ENCODE assay signal across 1 cellular context in the genomic region with DNA sequence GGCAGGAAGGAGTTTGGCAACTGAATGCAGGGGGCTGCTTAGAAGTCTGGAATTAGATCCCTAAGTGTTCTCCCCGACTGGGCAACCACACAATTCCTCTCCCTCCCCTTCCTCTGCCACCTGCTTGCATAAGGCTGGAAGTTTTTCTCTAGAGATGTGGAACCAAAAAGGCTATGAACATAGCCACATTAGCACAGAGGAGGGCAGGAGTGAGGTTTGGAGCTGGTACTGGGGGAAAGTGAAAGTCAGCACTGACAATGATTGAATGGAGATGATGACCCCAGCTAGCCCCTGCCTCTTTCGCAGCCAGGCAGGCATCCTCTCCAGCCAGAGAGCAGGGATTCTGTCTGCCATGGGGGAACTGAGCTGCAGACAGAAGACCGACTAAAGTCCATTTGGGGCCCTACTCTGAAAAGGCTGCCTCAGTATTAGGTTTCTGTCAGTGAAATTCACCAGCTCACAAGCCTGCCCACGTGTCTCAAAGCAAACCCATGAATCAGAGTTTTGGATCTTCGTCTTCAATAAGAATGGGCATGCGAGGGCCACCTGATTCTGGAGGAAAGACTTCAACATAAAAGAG.
TF ChIP-seq lines count a peak whose summit lies in the region.

No MANE protein-coding gene starts in this region.

TF ChIP-seq in HepG2, 621 proteins besides CTCF, POLR2A, EP300 and RAD21 (continued from another document and continues in another):
- TF ChIP-seq ZNF234 (CRISPR knock-in tag; conservative IDR thresholded peaks at IDR 0.05) = no peak
- TF ChIP-seq ZNF44 (CRISPR knock-in tag; IDR thresholded peaks at IDR 0.05) = peak; percentile 71; the same call in 1 of the 2 replicates
- no peak for TF ChIP-seq ZFP62 (CRISPR knock-in tag; IDR thresholded peaks at IDR 0.05)
- no peak for TF ChIP-seq MIXL1 (CRISPR knock-in tag; IDR thresholded peaks at IDR 0.05)
- TF ChIP-seq, protein P1, sequence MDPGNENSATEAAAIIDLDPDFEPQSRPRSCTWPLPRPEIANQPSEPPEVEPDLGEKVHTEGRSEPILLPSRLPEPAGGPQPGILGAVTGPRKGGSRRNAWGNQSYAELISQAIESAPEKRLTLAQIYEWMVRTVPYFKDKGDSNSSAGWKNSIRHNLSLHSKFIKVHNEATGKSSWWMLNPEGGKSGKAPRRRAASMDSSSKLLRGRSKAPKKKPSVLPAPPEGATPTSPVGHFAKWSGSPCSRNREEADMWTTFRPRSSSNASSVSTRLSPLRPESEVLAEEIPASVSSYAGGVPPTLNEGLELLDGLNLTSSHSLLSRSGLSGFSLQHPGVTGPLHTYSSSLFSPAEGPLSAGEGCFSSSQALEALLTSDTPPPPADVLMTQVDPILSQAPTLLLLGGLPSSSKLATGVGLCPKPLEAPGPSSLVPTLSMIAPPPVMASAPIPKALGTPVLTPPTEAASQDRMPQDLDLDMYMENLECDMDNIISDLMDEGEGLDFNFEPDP (CRISPR knock-in tag; conservative IDR thresholded peaks at IDR 0.05) = no peak
- 0 out of 2 replicates have a peak, but pooled peaks have one; percentile 25 for TF ChIP-seq ZNF564 (CRISPR knock-in tag; IDR thresholded peaks at IDR 0.05)
- TF ChIP-seq NONO (IDR thresholded peaks at IDR 0.05) = no peak
- TF ChIP-seq NONO (CRISPR knock-in tag; conservative IDR thresholded peaks at IDR 0.05) = no peak; the same call in 1 of the 2 replicates
- no peak for TF ChIP-seq JARID2 (CRISPR knock-in tag; IDR thresholded peaks at IDR 0.05; ENCODE audit: insufficient replicate concordance)
- no peak for TF ChIP-seq CREB1 (IDR thresholded peaks at IDR 0.05)
- TF ChIP-seq CREB1 (CRISPR knock-in tag; IDR thresholded peaks at IDR 0.05) = no peak
- TF ChIP-seq HOXA9 (CRISPR knock-in tag; IDR thresholded peaks at IDR 0.05; ENCODE audit: borderline replicate concordance) = no peak
- TF ChIP-seq, protein P2, sequence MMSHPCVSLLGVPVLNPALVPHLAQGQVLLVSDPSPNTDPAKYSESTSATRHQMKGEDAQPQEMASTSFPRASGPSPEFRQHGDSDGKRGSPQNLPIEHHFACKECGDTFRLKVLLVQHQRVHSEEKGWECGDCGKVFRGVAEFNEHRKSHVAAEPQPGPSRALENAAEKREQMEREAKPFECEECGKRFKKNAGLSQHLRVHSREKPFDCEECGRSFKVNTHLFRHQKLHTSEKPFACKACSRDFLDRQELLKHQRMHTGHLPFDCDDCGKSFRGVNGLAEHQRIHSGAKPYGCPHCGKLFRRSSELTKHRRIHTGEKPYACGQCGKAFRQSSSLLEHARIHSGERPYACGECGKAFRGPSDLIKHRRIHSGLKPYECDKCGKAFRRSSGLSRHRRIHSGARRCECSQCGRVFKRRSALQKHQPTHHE (CRISPR knock-in tag; IDR thresholded peaks at IDR 0.05; ENCODE audit: borderline replicate concordance) = peak; percentile 76; the same call in 1 of the 2 replicates
- 0 out of 2 replicates have a peak, but pooled peaks have one; percentile 4 for TF ChIP-seq SRF (IDR thresholded peaks at IDR 0.05; ENCODE audit: low read depth, low read length)
- TF ChIP-seq KLF15 (CRISPR knock-in tag; IDR thresholded peaks at IDR 0.05; ENCODE audit: borderline replicate concordance) = no peak
- peak; percentile 42; the same call in 1 of the 2 replicates for TF ChIP-seq ZNF232 (CRISPR knock-in tag; IDR thresholded peaks at IDR 0.05; ENCODE audit: borderline replicate concordance)
- no peak for TF ChIP-seq ZNF891 (CRISPR knock-in tag; IDR thresholded peaks at IDR 0.05)
- TF ChIP-seq MYC (CRISPR knock-in tag; IDR thresholded peaks at IDR 0.05; ENCODE audit: borderline replicate concordance) = peak; percentile 56; the same call in 1 of the 2 replicates
- TF ChIP-seq NFE2L1 (CRISPR knock-in tag; IDR thresholded peaks at IDR 0.05; ENCODE audit: borderline replicate concordance) = no peak
- TF ChIP-seq ZNF773 (CRISPR knock-in tag; IDR thresholded peaks at IDR 0.05; ENCODE audit: borderline replicate concordance) = no peak
- TF ChIP-seq, protein P3, sequence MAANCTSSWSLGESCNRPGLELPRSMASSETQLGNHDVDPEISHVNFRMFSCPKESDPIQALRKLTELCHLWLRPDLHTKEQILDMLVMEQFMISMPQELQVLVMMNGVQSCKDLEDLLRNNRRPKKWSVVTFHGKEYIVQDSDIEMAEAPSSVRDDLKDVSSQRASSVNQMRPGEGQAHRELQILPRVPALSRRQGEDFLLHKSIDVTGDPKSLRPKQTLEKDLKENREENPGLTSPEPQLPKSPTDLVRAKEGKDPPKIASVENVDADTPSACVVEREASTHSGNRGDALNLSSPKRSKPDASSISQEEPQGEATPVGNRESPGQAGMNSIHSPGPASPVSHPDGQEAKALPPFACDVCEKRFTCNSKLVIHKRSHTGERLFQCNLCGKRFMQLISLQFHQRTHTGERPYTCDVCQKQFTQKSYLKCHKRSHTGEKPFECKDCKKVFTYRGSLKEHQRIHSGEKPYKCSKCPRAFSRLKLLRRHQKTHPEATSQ (CRISPR knock-in tag; IDR thresholded peaks at IDR 0.05; ENCODE audit: borderline replicate concordance) = 0 out of 2 replicates have a peak, but pooled peaks have one; percentile 64
- no peak for TF ChIP-seq ZNF260 (CRISPR knock-in tag; IDR thresholded peaks at IDR 0.05; ENCODE audit: borderline replicate concordance, low read depth)
- no peak for TF ChIP-seq ZNF451 (CRISPR knock-in tag; IDR thresholded peaks at IDR 0.05)
- TF ChIP-seq HNRNPK (IDR thresholded peaks at IDR 0.05; ENCODE audit: low read depth, low read length, poor library complexity, severe bottlenecking) = no peak
- TF ChIP-seq RAD51 (IDR thresholded peaks at IDR 0.05; ENCODE audit: borderline replicate concordance) = no peak
- TF ChIP-seq PLRG1 (conservative IDR thresholded peaks at IDR 0.05) = no peak
- TF ChIP-seq, protein P4, sequence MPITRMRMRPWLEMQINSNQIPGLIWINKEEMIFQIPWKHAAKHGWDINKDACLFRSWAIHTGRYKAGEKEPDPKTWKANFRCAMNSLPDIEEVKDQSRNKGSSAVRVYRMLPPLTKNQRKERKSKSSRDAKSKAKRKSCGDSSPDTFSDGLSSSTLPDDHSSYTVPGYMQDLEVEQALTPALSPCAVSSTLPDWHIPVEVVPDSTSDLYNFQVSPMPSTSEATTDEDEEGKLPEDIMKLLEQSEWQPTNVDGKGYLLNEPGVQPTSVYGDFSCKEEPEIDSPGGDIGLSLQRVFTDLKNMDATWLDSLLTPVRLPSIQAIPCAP (CRISPR knock-in tag; IDR thresholded peaks at IDR 0.05; ENCODE audit: low read depth) = peak; percentile 88; the same call in 1 of the 2 replicates
- peak; percentile 90; the same call in 1 of the 3 replicates for TF ChIP-seq MXI1 (IDR thresholded peaks at IDR 0.05; ENCODE audit: borderline replicate concordance, low read depth, low read length)
- TF ChIP-seq ZSCAN12 (CRISPR knock-in tag; IDR thresholded peaks at IDR 0.05) = no peak
- TF ChIP-seq, protein P5, sequence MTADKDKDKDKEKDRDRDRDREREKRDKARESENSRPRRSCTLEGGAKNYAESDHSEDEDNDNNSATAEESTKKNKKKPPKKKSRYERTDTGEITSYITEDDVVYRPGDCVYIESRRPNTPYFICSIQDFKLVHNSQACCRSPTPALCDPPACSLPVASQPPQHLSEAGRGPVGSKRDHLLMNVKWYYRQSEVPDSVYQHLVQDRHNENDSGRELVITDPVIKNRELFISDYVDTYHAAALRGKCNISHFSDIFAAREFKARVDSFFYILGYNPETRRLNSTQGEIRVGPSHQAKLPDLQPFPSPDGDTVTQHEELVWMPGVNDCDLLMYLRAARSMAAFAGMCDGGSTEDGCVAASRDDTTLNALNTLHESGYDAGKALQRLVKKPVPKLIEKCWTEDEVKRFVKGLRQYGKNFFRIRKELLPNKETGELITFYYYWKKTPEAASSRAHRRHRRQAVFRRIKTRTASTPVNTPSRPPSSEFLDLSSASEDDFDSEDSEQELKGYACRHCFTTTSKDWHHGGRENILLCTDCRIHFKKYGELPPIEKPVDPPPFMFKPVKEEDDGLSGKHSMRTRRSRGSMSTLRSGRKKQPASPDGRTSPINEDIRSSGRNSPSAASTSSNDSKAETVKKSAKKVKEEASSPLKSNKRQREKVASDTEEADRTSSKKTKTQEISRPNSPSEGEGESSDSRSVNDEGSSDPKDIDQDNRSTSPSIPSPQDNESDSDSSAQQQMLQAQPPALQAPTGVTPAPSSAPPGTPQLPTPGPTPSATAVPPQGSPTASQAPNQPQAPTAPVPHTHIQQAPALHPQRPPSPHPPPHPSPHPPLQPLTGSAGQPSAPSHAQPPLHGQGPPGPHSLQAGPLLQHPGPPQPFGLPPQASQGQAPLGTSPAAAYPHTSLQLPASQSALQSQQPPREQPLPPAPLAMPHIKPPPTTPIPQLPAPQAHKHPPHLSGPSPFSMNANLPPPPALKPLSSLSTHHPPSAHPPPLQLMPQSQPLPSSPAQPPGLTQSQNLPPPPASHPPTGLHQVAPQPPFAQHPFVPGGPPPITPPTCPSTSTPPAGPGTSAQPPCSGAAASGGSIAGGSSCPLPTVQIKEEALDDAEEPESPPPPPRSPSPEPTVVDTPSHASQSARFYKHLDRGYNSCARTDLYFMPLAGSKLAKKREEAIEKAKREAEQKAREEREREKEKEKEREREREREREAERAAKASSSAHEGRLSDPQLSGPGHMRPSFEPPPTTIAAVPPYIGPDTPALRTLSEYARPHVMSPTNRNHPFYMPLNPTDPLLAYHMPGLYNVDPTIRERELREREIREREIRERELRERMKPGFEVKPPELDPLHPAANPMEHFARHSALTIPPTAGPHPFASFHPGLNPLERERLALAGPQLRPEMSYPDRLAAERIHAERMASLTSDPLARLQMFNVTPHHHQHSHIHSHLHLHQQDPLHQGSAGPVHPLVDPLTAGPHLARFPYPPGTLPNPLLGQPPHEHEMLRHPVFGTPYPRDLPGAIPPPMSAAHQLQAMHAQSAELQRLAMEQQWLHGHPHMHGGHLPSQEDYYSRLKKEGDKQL (CRISPR knock-in tag; IDR thresholded peaks at IDR 0.05; ENCODE audit: low read depth) = no peak
- TF ChIP-seq TARDBP (CRISPR knock-in tag; IDR thresholded peaks at IDR 0.05) = peak; percentile 30; the same call in 1 of the 2 replicates
- no peak for TF ChIP-seq NFATC3 (CRISPR knock-in tag; IDR thresholded peaks at IDR 0.05)
- TF ChIP-seq TRIM24 (CRISPR knock-in tag; IDR thresholded peaks at IDR 0.05) = no peak
- TF ChIP-seq, protein P6, sequence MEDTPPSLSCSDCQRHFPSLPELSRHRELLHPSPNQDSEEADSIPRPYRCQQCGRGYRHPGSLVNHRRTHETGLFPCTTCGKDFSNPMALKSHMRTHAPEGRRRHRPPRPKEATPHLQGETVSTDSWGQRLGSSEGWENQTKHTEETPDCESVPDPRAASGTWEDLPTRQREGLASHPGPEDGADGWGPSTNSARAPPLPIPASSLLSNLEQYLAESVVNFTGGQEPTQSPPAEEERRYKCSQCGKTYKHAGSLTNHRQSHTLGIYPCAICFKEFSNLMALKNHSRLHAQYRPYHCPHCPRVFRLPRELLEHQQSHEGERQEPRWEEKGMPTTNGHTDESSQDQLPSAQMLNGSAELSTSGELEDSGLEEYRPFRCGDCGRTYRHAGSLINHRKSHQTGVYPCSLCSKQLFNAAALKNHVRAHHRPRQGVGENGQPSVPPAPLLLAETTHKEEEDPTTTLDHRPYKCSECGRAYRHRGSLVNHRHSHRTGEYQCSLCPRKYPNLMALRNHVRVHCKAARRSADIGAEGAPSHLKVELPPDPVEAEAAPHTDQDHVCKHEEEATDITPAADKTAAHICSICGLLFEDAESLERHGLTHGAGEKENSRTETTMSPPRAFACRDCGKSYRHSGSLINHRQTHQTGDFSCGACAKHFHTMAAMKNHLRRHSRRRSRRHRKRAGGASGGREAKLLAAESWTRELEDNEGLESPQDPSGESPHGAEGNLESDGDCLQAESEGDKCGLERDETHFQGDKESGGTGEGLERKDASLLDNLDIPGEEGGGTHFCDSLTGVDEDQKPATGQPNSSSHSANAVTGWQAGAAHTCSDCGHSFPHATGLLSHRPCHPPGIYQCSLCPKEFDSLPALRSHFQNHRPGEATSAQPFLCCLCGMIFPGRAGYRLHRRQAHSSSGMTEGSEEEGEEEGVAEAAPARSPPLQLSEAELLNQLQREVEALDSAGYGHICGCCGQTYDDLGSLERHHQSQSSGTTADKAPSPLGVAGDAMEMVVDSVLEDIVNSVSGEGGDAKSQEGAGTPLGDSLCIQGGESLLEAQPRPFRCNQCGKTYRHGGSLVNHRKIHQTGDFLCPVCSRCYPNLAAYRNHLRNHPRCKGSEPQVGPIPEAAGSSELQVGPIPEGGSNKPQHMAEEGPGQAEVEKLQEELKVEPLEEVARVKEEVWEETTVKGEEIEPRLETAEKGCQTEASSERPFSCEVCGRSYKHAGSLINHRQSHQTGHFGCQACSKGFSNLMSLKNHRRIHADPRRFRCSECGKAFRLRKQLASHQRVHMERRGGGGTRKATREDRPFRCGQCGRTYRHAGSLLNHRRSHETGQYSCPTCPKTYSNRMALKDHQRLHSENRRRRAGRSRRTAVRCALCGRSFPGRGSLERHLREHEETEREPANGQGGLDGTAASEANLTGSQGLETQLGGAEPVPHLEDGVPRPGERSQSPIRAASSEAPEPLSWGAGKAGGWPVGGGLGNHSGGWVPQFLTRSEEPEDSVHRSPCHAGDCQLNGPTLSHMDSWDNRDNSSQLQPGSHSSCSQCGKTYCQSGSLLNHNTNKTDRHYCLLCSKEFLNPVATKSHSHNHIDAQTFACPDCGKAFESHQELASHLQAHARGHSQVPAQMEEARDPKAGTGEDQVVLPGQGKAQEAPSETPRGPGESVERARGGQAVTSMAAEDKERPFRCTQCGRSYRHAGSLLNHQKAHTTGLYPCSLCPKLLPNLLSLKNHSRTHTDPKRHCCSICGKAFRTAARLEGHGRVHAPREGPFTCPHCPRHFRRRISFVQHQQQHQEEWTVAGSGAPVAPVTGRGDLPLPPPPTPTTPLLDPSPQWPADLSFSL (CRISPR knock-in tag; IDR thresholded peaks at IDR 0.05) = no peak
- TF ChIP-seq, protein P7, sequence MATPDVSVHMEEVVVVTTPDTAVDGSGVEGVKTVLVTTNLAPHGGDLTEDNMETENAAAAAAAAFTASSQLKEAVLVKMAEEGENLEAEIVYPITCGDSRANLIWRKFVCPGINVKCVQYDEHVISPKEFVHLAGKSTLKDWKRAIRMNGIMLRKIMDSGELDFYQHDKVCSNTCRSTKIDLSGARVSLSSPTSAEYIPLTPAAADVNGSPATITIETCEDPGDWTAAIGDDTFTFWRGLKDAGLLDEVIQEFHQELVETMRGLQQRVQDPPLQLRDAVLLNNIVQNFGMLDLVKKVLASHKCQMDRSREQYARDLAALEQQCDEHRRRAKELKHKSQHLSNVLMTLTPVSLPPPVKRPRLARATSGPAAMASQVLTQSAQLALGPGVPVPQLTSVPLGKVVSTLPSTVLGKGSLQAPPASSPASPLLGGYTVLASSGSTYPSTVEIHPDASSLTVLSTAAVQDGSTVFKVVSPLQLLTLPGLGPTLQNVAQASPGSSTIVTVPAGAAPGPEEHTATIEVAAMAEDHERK (CRISPR knock-in tag; IDR thresholded peaks at IDR 0.05; ENCODE audit: low read depth) = no peak
- no peak for TF ChIP-seq CBX1 (IDR thresholded peaks at IDR 0.05; ENCODE audit: low read depth)
- no peak for TF ChIP-seq NBN (conservative IDR thresholded peaks at IDR 0.05)
- TF ChIP-seq, protein P8, sequence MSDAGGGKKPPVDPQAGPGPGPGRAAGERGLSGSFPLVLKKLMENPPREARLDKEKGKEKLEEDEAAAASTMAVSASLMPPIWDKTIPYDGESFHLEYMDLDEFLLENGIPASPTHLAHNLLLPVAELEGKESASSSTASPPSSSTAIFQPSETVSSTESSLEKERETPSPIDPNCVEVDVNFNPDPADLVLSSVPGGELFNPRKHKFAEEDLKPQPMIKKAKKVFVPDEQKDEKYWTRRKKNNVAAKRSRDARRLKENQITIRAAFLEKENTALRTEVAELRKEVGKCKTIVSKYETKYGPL (CRISPR knock-in tag; IDR thresholded peaks at IDR 0.05) = 0 out of 2 replicates have a peak, but pooled peaks have one; percentile 28
- no peak for TF ChIP-seq CBFB (CRISPR knock-in tag; IDR thresholded peaks at IDR 0.05)
